1 cellular context compared by ENCODE assay signal in genomic region chr2:191013876-191014652, GRCh38.
TF ChIP-seq lines count a peak whose summit lies in the region.

TSS of gene STAT1 (minus strand) at chr2:191014171. CDS start at chr2:191010003, 4,168 bp downstream.

TF ChIP-seq in K562, 482 proteins besides CTCF, POLR2A, EP300 and RAD21 (continued from another document and continues in another):
- TF ChIP-seq, protein P1, sequence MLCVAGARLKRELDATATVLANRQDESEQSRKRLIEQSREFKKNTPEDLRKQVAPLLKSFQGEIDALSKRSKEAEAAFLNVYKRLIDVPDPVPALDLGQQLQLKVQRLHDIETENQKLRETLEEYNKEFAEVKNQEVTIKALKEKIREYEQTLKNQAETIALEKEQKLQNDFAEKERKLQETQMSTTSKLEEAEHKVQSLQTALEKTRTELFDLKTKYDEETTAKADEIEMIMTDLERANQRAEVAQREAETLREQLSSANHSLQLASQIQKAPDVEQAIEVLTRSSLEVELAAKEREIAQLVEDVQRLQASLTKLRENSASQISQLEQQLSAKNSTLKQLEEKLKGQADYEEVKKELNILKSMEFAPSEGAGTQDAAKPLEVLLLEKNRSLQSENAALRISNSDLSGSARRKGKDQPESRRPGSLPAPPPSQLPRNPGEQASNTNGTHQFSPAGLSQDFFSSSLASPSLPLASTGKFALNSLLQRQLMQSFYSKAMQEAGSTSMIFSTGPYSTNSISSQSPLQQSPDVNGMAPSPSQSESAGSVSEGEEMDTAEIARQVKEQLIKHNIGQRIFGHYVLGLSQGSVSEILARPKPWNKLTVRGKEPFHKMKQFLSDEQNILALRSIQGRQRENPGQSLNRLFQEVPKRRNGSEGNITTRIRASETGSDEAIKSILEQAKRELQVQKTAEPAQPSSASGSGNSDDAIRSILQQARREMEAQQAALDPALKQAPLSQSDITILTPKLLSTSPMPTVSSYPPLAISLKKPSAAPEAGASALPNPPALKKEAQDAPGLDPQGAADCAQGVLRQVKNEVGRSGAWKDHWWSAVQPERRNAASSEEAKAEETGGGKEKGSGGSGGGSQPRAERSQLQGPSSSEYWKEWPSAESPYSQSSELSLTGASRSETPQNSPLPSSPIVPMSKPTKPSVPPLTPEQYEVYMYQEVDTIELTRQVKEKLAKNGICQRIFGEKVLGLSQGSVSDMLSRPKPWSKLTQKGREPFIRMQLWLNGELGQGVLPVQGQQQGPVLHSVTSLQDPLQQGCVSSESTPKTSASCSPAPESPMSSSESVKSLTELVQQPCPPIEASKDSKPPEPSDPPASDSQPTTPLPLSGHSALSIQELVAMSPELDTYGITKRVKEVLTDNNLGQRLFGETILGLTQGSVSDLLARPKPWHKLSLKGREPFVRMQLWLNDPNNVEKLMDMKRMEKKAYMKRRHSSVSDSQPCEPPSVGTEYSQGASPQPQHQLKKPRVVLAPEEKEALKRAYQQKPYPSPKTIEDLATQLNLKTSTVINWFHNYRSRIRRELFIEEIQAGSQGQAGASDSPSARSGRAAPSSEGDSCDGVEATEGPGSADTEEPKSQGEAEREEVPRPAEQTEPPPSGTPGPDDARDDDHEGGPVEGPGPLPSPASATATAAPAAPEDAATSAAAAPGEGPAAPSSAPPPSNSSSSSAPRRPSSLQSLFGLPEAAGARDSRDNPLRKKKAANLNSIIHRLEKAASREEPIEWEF (CRISPR knock-in tag; IDR thresholded peaks at IDR 0.05) = no peak
- TF ChIP-seq EGR1 (conservative IDR thresholded peaks at IDR 0.05) = peak; percentile 100
- peak; percentile 57 for TF ChIP-seq SMAD1 (IDR thresholded peaks at IDR 0.05; ENCODE audit: low read depth, low read length, partially characterized antibody)
- TF ChIP-seq ZNF384 (IDR thresholded peaks at IDR 0.05; ENCODE audit: low read depth, low read length) = no peak
- TF ChIP-seq ESRRA (IDR thresholded peaks at IDR 0.05; ENCODE audit: borderline replicate concordance, low read depth) = peak; percentile 31; the same call in 1 of the 2 replicates
- peak; percentile 88 for TF ChIP-seq HMGN3 (IDR thresholded peaks at IDR 0.05; ENCODE audit: borderline replicate concordance, extremely low read depth, insufficient read length, low read depth, low read length)
- no peak for TF ChIP-seq POLR3A (IDR thresholded peaks at IDR 0.05; ENCODE audit: borderline replicate concordance, extremely low read depth, insufficient read depth, insufficient read length)
- TF ChIP-seq CXXC5 (CRISPR knock-in tag; IDR thresholded peaks at IDR 0.05) = peak; percentile 90
- peak; percentile 74 for TF ChIP-seq GTF2E2 (tag; IDR thresholded peaks at IDR 0.05)
- no peak for TF ChIP-seq ZNF639 (CRISPR knock-in tag; conservative IDR thresholded peaks at IDR 0.05 in 1 of 2, IDR thresholded peaks at IDR 0.05 in 1 of 2)
- TF ChIP-seq, protein P2, sequence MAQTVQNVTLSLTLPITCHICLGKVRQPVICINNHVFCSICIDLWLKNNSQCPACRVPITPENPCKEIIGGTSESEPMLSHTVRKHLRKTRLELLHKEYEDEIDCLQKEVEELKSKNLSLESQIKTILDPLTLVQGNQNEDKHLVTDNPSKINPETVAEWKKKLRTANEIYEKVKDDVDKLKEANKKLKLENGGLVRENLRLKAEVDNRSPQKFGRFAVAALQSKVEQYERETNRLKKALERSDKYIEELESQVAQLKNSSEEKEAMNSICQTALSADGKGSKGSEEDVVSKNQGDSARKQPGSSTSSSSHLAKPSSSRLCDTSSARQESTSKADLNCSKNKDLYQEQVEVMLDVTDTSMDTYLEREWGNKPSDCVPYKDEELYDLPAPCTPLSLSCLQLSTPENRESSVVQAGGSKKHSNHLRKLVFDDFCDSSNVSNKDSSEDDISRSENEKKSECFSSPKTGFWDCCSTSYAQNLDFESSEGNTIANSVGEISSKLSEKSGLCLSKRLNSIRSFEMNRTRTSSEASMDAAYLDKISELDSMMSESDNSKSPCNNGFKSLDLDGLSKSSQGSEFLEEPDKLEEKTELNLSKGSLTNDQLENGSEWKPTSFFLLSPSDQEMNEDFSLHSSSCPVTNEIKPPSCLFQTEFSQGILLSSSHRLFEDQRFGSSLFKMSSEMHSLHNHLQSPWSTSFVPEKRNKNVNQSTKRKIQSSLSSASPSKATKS (CRISPR knock-in tag; IDR thresholded peaks at IDR 0.05) = no peak
- peak; percentile 11 to 18; a peak in 1 of 4 replicates for TF ChIP-seq NONO (IDR thresholded peaks at IDR 0.05; ENCODE audit: low read depth in 2 of 2, low read length in 1 of 2)
- 0 out of 2 replicates have a peak, but pooled peaks have one; percentile 30 for TF ChIP-seq SIN3B (IDR thresholded peaks at IDR 0.05; ENCODE audit: low read depth)
- no peak for TF ChIP-seq HDAC6 (IDR thresholded peaks at IDR 0.05; ENCODE audit: low read depth, low read length)
- TF ChIP-seq PTBP1 (IDR thresholded peaks at IDR 0.05; ENCODE audit: low read depth, low read length) = 0 out of 2 replicates have a peak, but pooled peaks have one; percentile 27
- TF ChIP-seq DPF2 (IDR thresholded peaks at IDR 0.05) = peak; percentile 34; the same call in 1 of the 2 replicates
- 0 out of 4 replicates have a peak, but pooled peaks of 1 of the 2 experiments have one; percentile 29 for TF ChIP-seq TBL1XR1 (IDR thresholded peaks at IDR 0.05; ENCODE audit: low read length in 2 of 2)
- no peak for TF ChIP-seq ZNF140 (CRISPR knock-in tag; IDR thresholded peaks at IDR 0.05)
- TF ChIP-seq L3MBTL2 (IDR thresholded peaks at IDR 0.05) = peak; percentile 97
- TF ChIP-seq, protein P3, sequence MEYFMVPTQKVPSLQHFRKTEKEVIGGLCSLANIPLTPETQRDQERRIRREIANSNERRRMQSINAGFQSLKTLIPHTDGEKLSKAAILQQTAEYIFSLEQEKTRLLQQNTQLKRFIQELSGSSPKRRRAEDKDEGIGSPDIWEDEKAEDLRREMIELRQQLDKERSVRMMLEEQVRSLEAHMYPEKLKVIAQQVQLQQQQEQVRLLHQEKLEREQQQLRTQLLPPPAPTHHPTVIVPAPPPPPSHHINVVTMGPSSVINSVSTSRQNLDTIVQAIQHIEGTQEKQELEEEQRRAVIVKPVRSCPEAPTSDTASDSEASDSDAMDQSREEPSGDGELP (CRISPR knock-in tag; IDR thresholded peaks at IDR 0.05; ENCODE audit: borderline replicate concordance) = peak; percentile 98
- no peak for TF ChIP-seq ARID3A (IDR thresholded peaks at IDR 0.05; ENCODE audit: borderline replicate concordance, low read depth, low read length)
- TF ChIP-seq ZNF318 (IDR thresholded peaks at IDR 0.05; ENCODE audit: borderline replicate concordance in 1 of 2, low read depth in 1 of 2) = 0 out of 4 replicates have a peak, but pooled peaks of 1 of the 2 experiments have one; percentile 28
- TF ChIP-seq ETV1 (tag; conservative IDR thresholded peaks at IDR 0.05; ENCODE audit: low read depth) = peak; percentile 91
- peak; percentile 60 to 91; a peak in 3 of 4 replicates for TF ChIP-seq SIN3A (IDR thresholded peaks at IDR 0.05; ENCODE audit: borderline replicate concordance in 2 of 2, control insufficient read depth in 1 of 2, low read depth in 2 of 2, low read length in 2 of 2)
- TF ChIP-seq CBX1 (IDR thresholded peaks at IDR 0.05; ENCODE audit: low read depth) = peak; percentile 49; the same call in 1 of the 2 replicates
- TF ChIP-seq HNRNPH1 (optimal IDR thresholded peaks at IDR 0.05; ENCODE audit: low read depth, low read length) = no peak
- TF ChIP-seq TBP (optimal IDR thresholded peaks at IDR 0.05; ENCODE audit: low read depth, low read length) = peak; percentile 67
- TF ChIP-seq ZFX (CRISPR knock-in tag; IDR thresholded peaks at IDR 0.05) = peak; percentile 40; the same call in 1 of the 2 replicates
